Comparison of ENCODE assay signal across 17 cellular contexts in the genomic region with DNA sequence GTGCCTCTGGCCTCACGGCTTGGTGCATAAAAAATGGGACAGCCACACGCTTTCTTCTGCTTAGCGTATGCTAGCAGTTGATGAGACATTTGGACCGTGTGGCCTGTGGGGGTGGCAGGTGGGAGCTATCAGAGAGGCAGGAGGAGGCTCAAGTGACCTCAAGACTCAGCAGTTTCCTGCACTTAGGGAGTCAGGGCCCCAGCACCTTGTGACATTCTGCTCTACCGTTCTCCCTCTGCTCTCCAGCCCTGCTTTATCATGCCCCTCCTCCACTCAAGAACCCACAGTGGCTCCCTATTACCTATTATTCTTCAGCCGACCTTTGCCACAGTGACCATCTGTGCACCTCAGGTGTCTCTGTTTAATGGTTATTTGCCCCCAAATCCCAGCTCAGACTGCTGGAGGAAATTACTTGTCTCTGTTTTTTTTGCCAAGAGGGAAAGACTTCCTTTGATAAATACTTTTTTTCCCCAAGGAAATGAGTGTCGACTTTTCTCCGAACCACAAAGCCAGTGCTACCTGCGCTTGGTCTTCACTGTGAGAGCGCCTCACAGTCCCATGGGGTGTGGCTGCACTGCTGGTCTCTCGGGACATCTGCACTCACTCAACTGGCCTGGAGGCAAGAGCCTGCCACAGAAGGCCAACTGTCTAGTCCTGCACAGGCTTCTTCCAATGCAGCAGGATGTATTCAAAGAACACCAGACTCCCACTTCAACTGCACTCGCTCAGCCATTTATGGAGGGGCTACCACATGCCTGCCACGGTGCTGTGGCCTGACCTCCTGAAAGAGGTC. TPM values are rescaled to one million over a fixed set of nuclear protein-coding genes. Genes with fewer than 3 reads are reported as not detected.
DNase-seq lines count a peak whose midpoint lies in the region; FAIRE-seq and TF ChIP-seq lines count a peak whose summit lies in the region.
"Had no signal": no experiment of that assay in that cellular context is flagged by ENCODE, and none has a peak within 500 bp of the region (broad histone marks: within the 10 kb centered on the region; RNA-seq: fewer than 3 reads in every experiment).

No MANE protein-coding gene starts in this region.

- in situ Hi-C loops in SK-MEL-5 (cut with HindIII; ENCODE audit: low pct_unique_long_range_greater_than_20kb, low sequenced_read_pairs) = no loop called here

- peaks cover 39% of the 10 kb centered on the region for H3K4me1 Mint-ChIP-seq in glutamatergic neuron (ENCODE audit: low read depth, unreplicated experiment)

- FAIRE-seq in urothelium cell line (lab: Jason Lieb, UNC) (no peak), D721Med (lab: Jason Lieb, UNC) (no peak)

- TF ChIP-seq CTCF in glutamatergic neuron (IDR thresholded peaks at IDR 0.05; ENCODE audit: partially characterized antibody, unreplicated experiment) (no peak), D721Med (IDR thresholded peaks at IDR 0.05; ENCODE audit: insufficient read depth, missing control alignments) (no peak)

- DNase-seq in NCI-H1436 (lab: John Stamatoyannopoulos, UW) (peak; percentile 28), NCI-H1436 treated with DMSO at 0.1 percent for 48 hours (lab: John Stamatoyannopoulos, UW) (no peak), SK-MEL-5 (ENCODE audit: low read depth, low spot score) (peak; percentile 66), glutamatergic neuron (peak; percentile 52), urothelium cell line (ENCODE audit: low spot score) (no peak), DMS53 (lab: John Stamatoyannopoulos, UW) (no peak), D721Med (ENCODE audit: insufficient read length, low spot score) (no peak)
- DNase-seq in activated CD4-positive, alpha-beta T cell treated with anti-CD3 and anti-CD28 coated beads for 4 hours = no peak
- DNase-seq: C1 segment of cervical spinal cord, DMS153, EL, H7, Karpas-422, MM.1S, NCI-H1105 treated with DMSO at 0.1 percent for 48 hours, NCI-H187 treated with DMSO at 0.1 percent for 48 hours, NCI-H82 had no signal

- peaks cover 9% of the 10 kb centered on the region for H3K9me3 Mint-ChIP-seq in glutamatergic neuron (ENCODE audit: unreplicated experiment)

- H3K4me3 Mint-ChIP-seq in glutamatergic neuron (ENCODE audit: unreplicated experiment) = peak overlapping the region; percentile 42

- peaks cover 7% of the 10 kb centered on the region for H3K27me3 Mint-ChIP-seq in glutamatergic neuron (ENCODE audit: unreplicated experiment)

- no peaks in the 10 kb centered on the region for H3K36me3 Mint-ChIP-seq in glutamatergic neuron (ENCODE audit: unreplicated experiment)

- H3K27ac Mint-ChIP-seq in glutamatergic neuron (ENCODE audit: unreplicated experiment) = peak overlapping the region; percentile 78

RNA-seq across cellular contexts. Expression of gene CGNL1, which starts 40.8 kb away (rescaled TPM):
- 0.24 TPM in 2 replicates for total RNA-seq in SK-MEL-5 (2014; rRNA removed; shearing (Covaris generic))
- polyA plus RNA-seq in SK-MEL-5 (2015; cell fraction: cytosol; rRNA removed) = 0.19 and 0.32 TPM in 2 replicates
- polyA plus RNA-seq in SK-MEL-5 (2015; cell fraction: nucleus; rRNA removed) = 0.07 and 0.14 TPM in 2 replicates
- total RNA-seq in glutamatergic neuron (ENCODE audit: unreplicated experiment) = 5.4 TPM

Comparison
In these comparisons a context has a peak if more than half of its experiments do, and no peak if none do; other contexts are left out.
1. DNase-seq: peak in NCI-H1436 (single experiment), SK-MEL-5 (single experiment) and glutamatergic neuron (single experiment); none in NCI-H1436 treated with DMSO at 0.1 percent for 48 hours (single experiment), urothelium cell line (single experiment), activated CD4-positive, alpha-beta T cell treated with anti-CD3 and anti-CD28 coated beads for 4 hours (0 of 2), DMS53 (single experiment) and D721Med (single experiment).